In the genomic region with DNA sequence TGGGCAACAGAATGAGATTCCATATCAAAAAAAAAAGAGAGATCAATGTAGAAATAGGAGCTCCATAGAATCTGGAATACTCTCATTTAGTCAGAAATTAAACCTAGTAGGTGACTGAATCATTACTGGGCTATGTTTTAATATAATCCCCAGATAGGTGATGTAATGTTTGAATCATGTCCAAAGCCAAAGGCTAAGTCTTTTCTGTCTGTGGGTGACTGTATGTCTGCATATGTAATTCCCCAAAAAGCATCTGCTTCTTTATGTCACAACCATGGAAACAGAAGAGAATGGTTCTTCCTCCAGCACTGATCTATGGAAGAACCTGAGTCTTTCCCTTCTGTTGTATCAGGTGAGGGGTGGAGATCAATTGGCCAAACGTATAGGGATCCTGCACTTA, we compare ENCODE assay signal across 14 cellular contexts. TPM values are rescaled to one million over a fixed set of nuclear protein-coding genes. Genes with fewer than 3 reads are reported as not detected.
DNase-seq lines count a peak whose midpoint lies in the region; ATAC-seq, FAIRE-seq and TF ChIP-seq lines count a peak whose summit lies in the region.
"Had no signal": no experiment of that assay in that cellular context is flagged by ENCODE, and none has a peak within 500 bp of the region (broad histone marks: within the 10 kb centered on the region; RNA-seq: fewer than 3 reads in every experiment).

No MANE protein-coding gene starts in this region.

- 0 out of 2 replicates have a peak overlapping the region, but pooled peaks have one; percentile 2 for H3K27ac ChIP-seq in ACC112 (ENCODE audit: low read depth, low read length)
- H3K27ac ChIP-seq in astrocyte (ENCODE audit: low read depth, low read length), result peak overlapping the region; percentile 73
- H3K27ac ChIP-seq in foreskin keratinocyte, result peak overlapping the region; percentile 81
- H3K27ac ChIP-seq: pancreas, uterus had no signal

- no peaks in the 10 kb centered on the region for H3K27me3 Mint-ChIP-seq in astrocyte (ENCODE audit: low read depth, unreplicated experiment)
- peaks cover 12% of the 10 kb centered on the region for H3K27me3 Mint-ChIP-seq in activated CD8-positive, alpha-beta T cell treated with anti-CD3 and anti-CD28 coated beads for 36 hours

- POLR2A ChIA-PET in activated CD8-positive, alpha-beta T cell treated with anti-CD3 and anti-CD28 coated beads for 36 hours (lab: Charles Lee), result no interaction called here

- H3K27me3 ChIP-seq in ACC112 (ENCODE audit: insufficient read depth, low read length), result no peaks in the 10 kb centered on the region
- H3K27me3 ChIP-seq in astrocyte (ENCODE audit: insufficient read depth, low read length), result no peaks in the 10 kb centered on the region
- no peaks in the 10 kb centered on the region for H3K27me3 ChIP-seq in foreskin keratinocyte
- H3K27me3 ChIP-seq: pancreas, uterus had no signal

- H3K4me3 Mint-ChIP-seq in astrocyte (ENCODE audit: unreplicated experiment), result no peak overlapping the region
- no peak overlapping the region for H3K4me3 Mint-ChIP-seq in activated CD8-positive, alpha-beta T cell treated with anti-CD3 and anti-CD28 coated beads for 36 hours
- H3K4me3 Mint-ChIP-seq: activated naive CD8-positive, alpha-beta T cell treated with anti-CD3 and anti-CD28 coated beads for 36 hours; IgD-negative memory B cell had no signal

- TF ChIP-seq CTCF in HFF-Myc (IDR thresholded peaks at IDR 0.05; ENCODE audit: low read depth, low read length, missing control alignments) (no peak), astrocyte (IDR thresholded peaks at IDR 0.05; ENCODE audit: insufficient read depth, low read depth, low read length) (no peak), foreskin keratinocyte (conservative IDR thresholded peaks at IDR 0.05) (no peak)
- no peak for TF ChIP-seq CTCF in activated CD8-positive, alpha-beta T cell treated with anti-CD3 and anti-CD28 coated beads for 36 hours (IDR thresholded peaks at IDR 0.05)

- H3K4me1 Mint-ChIP-seq in astrocyte (ENCODE audit: low read depth, unreplicated experiment), result peaks cover 22% of the 10 kb centered on the region
- peaks cover 15% of the 10 kb centered on the region for H3K4me1 Mint-ChIP-seq in activated CD8-positive, alpha-beta T cell treated with anti-CD3 and anti-CD28 coated beads for 36 hours (ENCODE audit: low read depth)

- intact Hi-C loops in activated CD8-positive, alpha-beta T cell treated with anti-CD3 and anti-CD28 coated beads for 36 hours (cut with micrococcal nuclease), result no loop called here

- peak; percentile 37 for DNase-seq in HFF-Myc (ENCODE audit: extremely low read depth, low read depth)
- DNase-seq in astrocyte (ENCODE audit: low read depth), result peak; percentile 91
- peak in 1 of 2 donors; percentile 85 for DNase-seq in foreskin keratinocyte
- no peak for DNase-seq in activated CD8-positive, alpha-beta T cell treated with anti-CD3 and anti-CD28 coated beads for 36 hours
- no peak for DNase-seq in activated CD8-positive, alpha-beta memory T cell treated with anti-CD3 and anti-CD28 coated beads for 24 hours
- DNase-seq in DMS53 (lab: John Stamatoyannopoulos, UW), result no peak
- DNase-seq: activated naive CD8-positive, alpha-beta T cell treated with anti-CD3 and anti-CD28 coated beads for 36 hours; mesendoderm; NCI-H146; pancreas; uterus had no signal

- no peak overlapping the region for H2AFZ ChIP-seq in ACC112 (ENCODE audit: low read length, unreplicated experiment)
- no peak overlapping the region for H2AFZ ChIP-seq in astrocyte (ENCODE audit: low read depth, low read length)

- H3K27ac Mint-ChIP-seq in astrocyte (ENCODE audit: unreplicated experiment), result peak overlapping the region; percentile 91
- H3K27ac Mint-ChIP-seq in activated CD8-positive, alpha-beta T cell treated with anti-CD3 and anti-CD28 coated beads for 36 hours, result no peak overlapping the region
- H3K27ac Mint-ChIP-seq: activated naive CD8-positive, alpha-beta T cell treated with anti-CD3 and anti-CD28 coated beads for 36 hours; IgD-negative memory B cell had no signal

- H3K4me3 ChIP-seq in ACC112 (ENCODE audit: low read depth, low read length) (no peak overlapping the region), HFF-Myc (replicated peaks; ENCODE audit: low read depth, low read length) (no peak overlapping the region), astrocyte (ENCODE audit: insufficient read depth, low read depth, low read length) (no peak overlapping the region)
- H3K4me3 ChIP-seq: pancreas, uterus had no signal

- peak overlapping the region; percentile 24 for H3K4me2 ChIP-seq in astrocyte (ENCODE audit: low read length)

- H3K36me3 ChIP-seq in ACC112 (ENCODE audit: insufficient read depth, low read length) (no peaks in the 10 kb centered on the region), astrocyte (ENCODE audit: insufficient read depth, low read length) (no peaks in the 10 kb centered on the region)
- H3K36me3 ChIP-seq: pancreas, uterus had no signal

- H3K79me2 ChIP-seq in ACC112 (ENCODE audit: control insufficient read depth, insufficient read depth, low read length, unreplicated experiment) (no peaks in the 10 kb centered on the region), astrocyte (ENCODE audit: insufficient read depth, low read length) (no peaks in the 10 kb centered on the region)

- ATAC-seq in foreskin keratinocyte (peak; percentile 56), GM21529 (IDR thresholded peaks at IDR 0.05; ENCODE audit: unreplicated experiment) (no peak)
- no peak for ATAC-seq in activated CD8-positive, alpha-beta T cell treated with anti-CD3 and anti-CD28 coated beads for 36 hours

- no peaks in the 10 kb centered on the region for H3K36me3 Mint-ChIP-seq in astrocyte (ENCODE audit: low read depth, unreplicated experiment)
- no peaks in the 10 kb centered on the region for H3K36me3 Mint-ChIP-seq in activated CD8-positive, alpha-beta T cell treated with anti-CD3 and anti-CD28 coated beads for 36 hours (ENCODE audit: low read depth)
- H3K36me3 Mint-ChIP-seq: activated naive CD8-positive, alpha-beta T cell treated with anti-CD3 and anti-CD28 coated beads for 36 hours; IgD-negative memory B cell had no signal

- H3K9me3 ChIP-seq in astrocyte (ENCODE audit: insufficient read depth, low read depth, low read length), result no peaks in the 10 kb centered on the region
- H3K9me3 ChIP-seq: pancreas, uterus had no signal

- H4K20me1 ChIP-seq in astrocyte (ENCODE audit: insufficient read depth, low read length), result no peaks in the 10 kb centered on the region

- FAIRE-seq in astrocyte (lab: Jason Lieb, UNC), result peak; percentile 45
- FAIRE-seq: pancreas had no signal

- H3K4me1 ChIP-seq in ACC112 (ENCODE audit: control insufficient read depth, insufficient read depth, low read length, unreplicated experiment) (peaks cover 27% of the 10 kb centered on the region), astrocyte (ENCODE audit: insufficient read depth, low read length) (peaks cover 23% of the 10 kb centered on the region), foreskin keratinocyte (peaks cover 42% of the 10 kb centered on the region)
- H3K4me1 ChIP-seq: pancreas, uterus had no signal

- H3K9ac ChIP-seq in astrocyte (ENCODE audit: low read length), result peak overlapping the region; percentile 55

- CTCF ChIA-PET in activated CD8-positive, alpha-beta T cell treated with anti-CD3 and anti-CD28 coated beads for 36 hours (lab: Charles Lee), result no interaction called here

- H3K9me3 Mint-ChIP-seq in astrocyte (ENCODE audit: unreplicated experiment), result no peaks in the 10 kb centered on the region
- no peaks in the 10 kb centered on the region for H3K9me3 Mint-ChIP-seq in activated CD8-positive, alpha-beta T cell treated with anti-CD3 and anti-CD28 coated beads for 36 hours
- H3K9me3 Mint-ChIP-seq: activated naive CD8-positive, alpha-beta T cell treated with anti-CD3 and anti-CD28 coated beads for 36 hours; IgD-negative memory B cell had no signal

RNA-seq across cellular contexts. Expression of a gene that starts 5.8 kb away (rescaled TPM):
- total RNA-seq in astrocyte (8.0 and 13.9 TPM in 2 replicates), foreskin keratinocyte (3,836 and 7,314 TPM in 2 replicates)
- polyA plus RNA-seq in foreskin keratinocyte, result 1,652 and 2,714 TPM in 2 replicates
- total RNA-seq in activated CD8-positive, alpha-beta T cell treated with anti-CD3 and anti-CD28 coated beads for 36 hours, result not detected
- total RNA-seq: activated naive CD8-positive, alpha-beta T cell treated with anti-CD3 and anti-CD28 coated beads for 36 hours had no signal
- polyA plus RNA-seq: IgD-negative memory B cell had no signal

Comparison
In these comparisons a context has a peak if more than half of its experiments do, and no peak if none do; other contexts are left out.
1. H3K27ac ChIP-seq: peak in every context shown above with its lines; median percentile 81 in foreskin keratinocyte; 73 in astrocyte; 2 in ACC112.
2. DNase-seq: peak in HFF-Myc (single experiment) and astrocyte (single experiment); none in activated CD8-positive, alpha-beta T cell treated with anti-CD3 and anti-CD28 coated beads for 36 hours (single experiment), activated CD8-positive, alpha-beta memory T cell treated with anti-CD3 and anti-CD28 coated beads for 24 hours (single experiment) and DMS53 (single experiment).
3. RNA of a gene that starts 5.8 kb away (total RNA-seq): 3,836 to 7,314 TPM in foreskin keratinocyte; 8.0 to 13.9 TPM in astrocyte and not detected in activated CD8-positive, alpha-beta T cell treated with anti-CD3 and anti-CD28 coated beads for 36 hours; every median in the first group is over 100 times any median in the second.